Comparison of ENCODE assay signal across 8 cellular contexts in genomic region chr3:167882057-167882667, GRCh38.
DNase-seq lines count a peak whose midpoint lies in the region; ATAC-seq, FAIRE-seq and TF ChIP-seq lines count a peak whose summit lies in the region.

No MANE protein-coding gene starts in this region.

- H3K9me3 ChIP-seq in endothelial cell of umbilical vein (replicated peaks; ENCODE audit: control insufficient read depth, insufficient read depth, low read length), result no peaks in the 10 kb centered on the region
- H3K9me3 ChIP-seq in neural progenitor cell (ENCODE audit: low read depth), result no peaks in the 10 kb centered on the region
- H3K9me3 ChIP-seq in aorta (ENCODE audit: control insufficient read depth, low read length), result no peaks in the 10 kb centered on the region

- H3K4me1 Mint-ChIP-seq in activated CD8-positive, alpha-beta T cell treated with anti-CD3 and anti-CD28 coated beads for 36 hours (ENCODE audit: low read depth), result peaks cover 4% of the 10 kb centered on the region
- peaks cover 4% of the 10 kb centered on the region for H3K4me1 Mint-ChIP-seq in activated CD8-positive, alpha-beta T cell treated with anti-CD3 and anti-CD28 coated beads, Interleukin-2, amount 10 ng/mL, durations not matched to agents 7 days and 5 days (ENCODE audit: low read depth)
- peaks cover 4% of the 10 kb centered on the region for H3K4me1 Mint-ChIP-seq in neural progenitor cell

- H3K36me3 Mint-ChIP-seq in activated CD8-positive, alpha-beta T cell treated with anti-CD3 and anti-CD28 coated beads for 36 hours (ENCODE audit: low read depth), result no peaks in the 10 kb centered on the region
- no peaks in the 10 kb centered on the region for H3K36me3 Mint-ChIP-seq in activated CD8-positive, alpha-beta T cell treated with anti-CD3 and anti-CD28 coated beads, Interleukin-2, amount 10 ng/mL, durations not matched to agents 7 days and 5 days (ENCODE audit: low read depth)
- no peaks in the 10 kb centered on the region for H3K36me3 Mint-ChIP-seq in neural progenitor cell

- ATAC-seq in activated CD8-positive, alpha-beta T cell treated with anti-CD3 and anti-CD28 coated beads for 36 hours, result peak; percentile 55
- ATAC-seq in activated CD8-positive, alpha-beta T cell treated with anti-CD3 and anti-CD28 coated beads, Interleukin-2, amount 10 ng/mL, durations not matched to agents 7 days and 5 days, result no peak
- no peak for ATAC-seq in aorta (ENCODE audit: low FRiP score)

- H3K36me3 ChIP-seq in endothelial cell of umbilical vein (ENCODE audit: control insufficient read depth in 2 of 2, extremely low read depth in 1 of 2, insufficient read depth in 2 of 2, low read length in 2 of 2), result no peaks in the 10 kb centered on the region
- no peaks in the 10 kb centered on the region for H3K36me3 ChIP-seq in neural progenitor cell
- no peaks in the 10 kb centered on the region for H3K36me3 ChIP-seq in aorta (ENCODE audit: control insufficient read depth in 1 of 2, insufficient read depth in 2 of 2, low read length in 1 of 2)

- WGBS in aorta, 2 donors, result 0% methylated on average over 1 of the region's 1 CpG

- H3K79me2 ChIP-seq in endothelial cell of umbilical vein (ENCODE audit: control insufficient read depth, insufficient read depth, low read length), result no peaks in the 10 kb centered on the region
- no peaks in the 10 kb centered on the region for H3K79me2 ChIP-seq in neural progenitor cell (ENCODE audit: low read depth)

- intact Hi-C loops in activated CD8-positive, alpha-beta T cell treated with anti-CD3 and anti-CD28 coated beads for 36 hours (cut with micrococcal nuclease), result loop anchor here (5.0 kb wide), 1 partner anchor 500 kb away; the partner anchor contains the start of gene ZBBX
- intact Hi-C loops in endothelial cell of umbilical vein (cut with micrococcal nuclease), result loop anchor here (1.0 kb wide), 2 partner anchors 475 to 502 kb away; partner anchors contain the start of gene ZBBX
- intact Hi-C loops in aorta (cut with DNase I), result loop anchor here (5.0 kb wide), 2 partner anchors 140 to 145 kb away; partner anchors contain the start of gene SERPINI1 (in 1 of the 2)

- H3K4me1 ChIP-seq in endothelial cell of umbilical vein (ENCODE audit: control insufficient read depth, extremely low read depth, insufficient read depth, low read length) (no peaks in the 10 kb centered on the region), neural progenitor cell (no peaks in the 10 kb centered on the region), aorta (ENCODE audit: control insufficient read depth in 1 of 2, insufficient read depth in 2 of 2, low read length in 2 of 2) (no peaks in the 10 kb centered on the region)

- no peak overlapping the region for H3K4me3 ChIP-seq in endothelial cell of umbilical vein (replicated peaks in 1 of 3; ENCODE audit: insufficient read depth in 1 of 3, low read depth in 1 of 3, low read length in 3 of 3)
- H3K4me3 ChIP-seq in neural progenitor cell, result no peak overlapping the region
- H3K4me3 ChIP-seq in aorta (ENCODE audit: low read length in 2 of 2), result peak overlapping the region in 1 of 2 donors; percentile 41

- dilution Hi-C loops in endothelial cell of umbilical vein (cut with MboI; ENCODE audit: extremely low pct_ligation_motif_present, low sequenced_read_pairs), result no loop called here

- H3F3A ChIP-seq in neural progenitor cell (ENCODE audit: low read depth), result no peaks in the 10 kb centered on the region

- no peak overlapping the region for H3K27ac Mint-ChIP-seq in activated CD8-positive, alpha-beta T cell treated with anti-CD3 and anti-CD28 coated beads for 36 hours
- H3K27ac Mint-ChIP-seq in activated CD8-positive, alpha-beta T cell treated with anti-CD3 and anti-CD28 coated beads, Interleukin-2, amount 10 ng/mL, durations not matched to agents 7 days and 5 days, result no peak overlapping the region
- H3K27ac Mint-ChIP-seq in neural progenitor cell, result no peak overlapping the region

- no peak overlapping the region for H3K9ac ChIP-seq in endothelial cell of umbilical vein (replicated peaks; ENCODE audit: extremely low read depth, insufficient read depth, low read length)
- no peak overlapping the region for H3K9ac ChIP-seq in neural progenitor cell

- peak; percentile 78 for TF ChIP-seq CTCF in activated CD8-positive, alpha-beta T cell treated with anti-CD3 and anti-CD28 coated beads for 36 hours (IDR thresholded peaks at IDR 0.05)
- TF ChIP-seq CTCF in endothelial cell of umbilical vein (IDR thresholded peaks at IDR 0.05; ENCODE audit: extremely low read depth in 1 of 2, insufficient read depth in 1 of 2, low read depth in 1 of 2, low read length in 2 of 2) (peak; percentile 27 to 39), neural progenitor cell (IDR thresholded peaks at IDR 0.05) (peak; percentile 78)

- no peaks in the 10 kb centered on the region for H3K9me1 ChIP-seq in endothelial cell of umbilical vein (replicated peaks; ENCODE audit: control insufficient read depth, extremely low read depth, insufficient read depth, low read length)

- POLR2A ChIA-PET in activated CD8-positive, alpha-beta T cell treated with anti-CD3 and anti-CD28 coated beads for 36 hours (lab: Charles Lee), result no interaction called here
- POLR2A ChIA-PET in activated CD8-positive, alpha-beta T cell treated with anti-CD3 and anti-CD28 coated beads, Interleukin-2, amount 10 ng/mL, durations not matched to agents 7 days and 5 days (lab: Charles Lee), result no interaction called here
- POLR2A ChIA-PET in endothelial cell of umbilical vein (lab: Charles Lee), result no interaction called here

- H3K4me3 Mint-ChIP-seq in activated CD8-positive, alpha-beta T cell treated with anti-CD3 and anti-CD28 coated beads for 36 hours, result no peak overlapping the region
- no peak overlapping the region for H3K4me3 Mint-ChIP-seq in activated CD8-positive, alpha-beta T cell treated with anti-CD3 and anti-CD28 coated beads, Interleukin-2, amount 10 ng/mL, durations not matched to agents 7 days and 5 days
- no peak overlapping the region for H3K4me3 Mint-ChIP-seq in neural progenitor cell

- no peaks in the 10 kb centered on the region for H4K20me1 ChIP-seq in endothelial cell of umbilical vein (replicated peaks; ENCODE audit: control insufficient read depth, extremely low read depth, insufficient read depth, low read length)
- no peaks in the 10 kb centered on the region for H4K20me1 ChIP-seq in neural progenitor cell (ENCODE audit: low read depth)

- H3K27me3 ChIP-seq in endothelial cell of umbilical vein (ENCODE audit: control insufficient read depth in 2 of 2, insufficient read depth in 2 of 2, low read length in 2 of 2), result peaks cover 3 to 11% of the 10 kb centered on the region in 2 experiments
- no peaks in the 10 kb centered on the region for H3K27me3 ChIP-seq in neural progenitor cell
- no peaks in the 10 kb centered on the region for H3K27me3 ChIP-seq in aorta (ENCODE audit: control insufficient read depth in 1 of 2, insufficient read depth in 2 of 2, low read length in 1 of 2)

- BruUV-seq in endothelial cell of umbilical vein (replicated peaks; lab: Mats Ljungman, UMichigan), result no TSS peak

- no peaks in the 10 kb centered on the region for H3K9me3 Mint-ChIP-seq in activated CD8-positive, alpha-beta T cell treated with anti-CD3 and anti-CD28 coated beads for 36 hours
- no peaks in the 10 kb centered on the region for H3K9me3 Mint-ChIP-seq in activated CD8-positive, alpha-beta T cell treated with anti-CD3 and anti-CD28 coated beads, Interleukin-2, amount 10 ng/mL, durations not matched to agents 7 days and 5 days (ENCODE audit: insufficient read depth)
- no peaks in the 10 kb centered on the region for H3K9me3 Mint-ChIP-seq in neural progenitor cell

- TF ChIP-seq POLR2A in endothelial cell of umbilical vein (IDR thresholded peaks at IDR 0.05; ENCODE audit: low read depth, low read length), result no peak

- H2AFZ ChIP-seq in endothelial cell of umbilical vein (ENCODE audit: low read depth, low read length) (no peak overlapping the region), neural progenitor cell (replicated peaks) (no peak overlapping the region)

- CTCF ChIA-PET in activated CD8-positive, alpha-beta T cell treated with anti-CD3 and anti-CD28 coated beads for 36 hours (lab: Charles Lee), result interaction anchor here (0.8 to 2.5 kb wide), 15 partner anchors 9 to 502 kb away, joined by 3 to 25 read pairs (median 4); partner anchors contain the start of gene ZBBX
- CTCF ChIA-PET in activated CD8-positive, alpha-beta T cell treated with anti-CD3 and anti-CD28 coated beads, Interleukin-2, amount 10 ng/mL, durations not matched to agents 7 days and 5 days (lab: Charles Lee), result interaction anchor here (0.6 to 2.3 kb wide), 14 partner anchors 8 to 502 kb away, joined by 3 to 20 read pairs (median 4); partner anchors contain the start of genes SERPINI1 and ZBBX
- CTCF ChIA-PET in endothelial cell of umbilical vein (lab: Charles Lee), result interaction anchor here (0.7 to 2.6 kb wide), 29 partner anchors 10 to 1871 kb away, joined by 3 to 93 read pairs (median 5); partner anchors contain the start of gene ZBBX

- FAIRE-seq in endothelial cell of umbilical vein (lab: Jason Lieb, UNC), result no peak

- no peak overlapping the region for H3K4me2 ChIP-seq in endothelial cell of umbilical vein (ENCODE audit: insufficient read depth, low read length)
- no peak overlapping the region for H3K4me2 ChIP-seq in neural progenitor cell

- DNase-seq in activated CD8-positive, alpha-beta T cell treated with anti-CD3 and anti-CD28 coated beads for 36 hours, result no peak
- DNase-seq in activated CD8-positive, alpha-beta T cell treated with anti-CD3 and anti-CD28 coated beads, Interleukin-2, amount 10 ng/mL, durations not matched to agents 7 days and 5 days, result no peak
- DNase-seq in HCEC 1CT (peak; percentile 69), LoVo (ENCODE audit: low spot score) (peak; percentile 59), RKO (ENCODE audit: low spot score) (peak; percentile 85), endothelial cell of umbilical vein (ENCODE audit: low read depth, low spot score) (peak; percentile 50), neural progenitor cell (ENCODE audit: low spot score) (peak; percentile 51), aorta (no peak)

- H3K27me3 Mint-ChIP-seq in activated CD8-positive, alpha-beta T cell treated with anti-CD3 and anti-CD28 coated beads for 36 hours, result peaks cover 14% of the 10 kb centered on the region
- peaks cover 12% of the 10 kb centered on the region for H3K27me3 Mint-ChIP-seq in activated CD8-positive, alpha-beta T cell treated with anti-CD3 and anti-CD28 coated beads, Interleukin-2, amount 10 ng/mL, durations not matched to agents 7 days and 5 days (ENCODE audit: low read depth)
- no peaks in the 10 kb centered on the region for H3K27me3 Mint-ChIP-seq in neural progenitor cell (ENCODE audit: insufficient read depth, low read depth)

- H3K27ac ChIP-seq in endothelial cell of umbilical vein (ENCODE audit: insufficient read depth, low read depth, low read length), result no peak overlapping the region
- no peak overlapping the region for H3K27ac ChIP-seq in neural progenitor cell
- no peak overlapping the region for H3K27ac ChIP-seq in aorta (ENCODE audit: low read depth in 1 of 2, low read length in 2 of 2)

TF ChIP-seq in endothelial cell of umbilical vein, 7 proteins besides CTCF, POLR2A, EP300 and RAD21:
- TF ChIP-seq MAX (IDR thresholded peaks at IDR 0.05; ENCODE audit: insufficient read depth, insufficient read length), result no peak
- TF ChIP-seq JUN (IDR thresholded peaks at IDR 0.05; ENCODE audit: borderline replicate concordance, insufficient read depth, insufficient read length, low read depth), result no peak

Comparison
In these comparisons a context has a peak if more than half of its experiments do, and no peak if none do; other contexts are left out.
1. DNase-seq: peak in HCEC 1CT (single experiment), LoVo (single experiment), RKO (single experiment), endothelial cell of umbilical vein (single experiment) and neural progenitor cell (single experiment); none in activated CD8-positive, alpha-beta T cell treated with anti-CD3 and anti-CD28 coated beads for 36 hours (single experiment), activated CD8-positive, alpha-beta T cell treated with anti-CD3 and anti-CD28 coated beads, Interleukin-2, amount 10 ng/mL, durations not matched to agents 7 days and 5 days (single experiment) and aorta (0 of 2).
2. Peak in every context shown above with its lines, with median percentiles within 50 percentile points of each other: CTCF ChIP-seq.